Comparison of ENCODE assay signal across 1 cellular context in genomic region chr1:16557034-16557433, GRCh38. TPM values are rescaled to one million over a fixed set of nuclear protein-coding genes. Genes with fewer than 3 reads are reported as not detected.
"Had no signal": no experiment of that assay in that cellular context is flagged by ENCODE, and none has a peak within 500 bp of the region (broad histone marks: within the 10 kb centered on the region; RNA-seq: fewer than 3 reads in every experiment).

No MANE protein-coding gene starts in this region.

RNA-seq across cellular contexts. Expression of gene RNU1-1, which starts 42.9 kb away (rescaled TPM):
- polyA plus RNA-seq: SK-N-SH had no signal
